1 cellular context compared by ENCODE assay signal in genomic region chr9:129595903-129596540, GRCh38.
A peak's percentile ranks its signal among the peaks of the same experiment; 100 is the strongest.
TF ChIP-seq lines count a peak whose summit lies in the region.

No MANE protein-coding gene starts in this region.

TF ChIP-seq in K562, 482 proteins besides CTCF, POLR2A, EP300 and RAD21 (continued from another document and continues in another):
- peak; percentile 56; the same call in 1 of the 2 replicates for TF ChIP-seq ZBTB34 (CRISPR knock-in tag; IDR thresholded peaks at IDR 0.05)
- no peak for TF ChIP-seq KDM4B (IDR thresholded peaks at IDR 0.05; ENCODE audit: borderline replicate concordance in 2 of 2, low read depth in 1 of 2)
- peak; percentile 80 for TF ChIP-seq ZNF79 (CRISPR knock-in tag; IDR thresholded peaks at IDR 0.05; ENCODE audit: low read depth)
- TF ChIP-seq RBBP5 (IDR thresholded peaks at IDR 0.05; ENCODE audit: borderline replicate concordance, insufficient read depth, low read length, poor library complexity, severe bottlenecking), result no peak
- TF ChIP-seq NONO (IDR thresholded peaks at IDR 0.05; ENCODE audit: low read depth in 2 of 2, low read length in 1 of 2), result no peak
- TF ChIP-seq, protein P1, sequence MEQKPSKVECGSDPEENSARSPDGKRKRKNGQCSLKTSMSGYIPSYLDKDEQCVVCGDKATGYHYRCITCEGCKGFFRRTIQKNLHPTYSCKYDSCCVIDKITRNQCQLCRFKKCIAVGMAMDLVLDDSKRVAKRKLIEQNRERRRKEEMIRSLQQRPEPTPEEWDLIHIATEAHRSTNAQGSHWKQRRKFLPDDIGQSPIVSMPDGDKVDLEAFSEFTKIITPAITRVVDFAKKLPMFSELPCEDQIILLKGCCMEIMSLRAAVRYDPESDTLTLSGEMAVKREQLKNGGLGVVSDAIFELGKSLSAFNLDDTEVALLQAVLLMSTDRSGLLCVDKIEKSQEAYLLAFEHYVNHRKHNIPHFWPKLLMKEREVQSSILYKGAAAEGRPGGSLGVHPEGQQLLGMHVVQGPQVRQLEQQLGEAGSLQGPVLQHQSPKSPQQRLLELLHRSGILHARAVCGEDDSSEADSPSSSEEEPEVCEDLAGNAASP (IDR thresholded peaks at IDR 0.05), result no peak
- TF ChIP-seq ZNF146 (CRISPR knock-in tag; IDR thresholded peaks at IDR 0.05; ENCODE audit: unreplicated experiment), result no peak
- TF ChIP-seq TCF7L2 (IDR thresholded peaks at IDR 0.05; ENCODE audit: low read depth, low read length), result no peak
- TF ChIP-seq SAFB (IDR thresholded peaks at IDR 0.05; ENCODE audit: borderline replicate concordance, low read depth, low read length), result no peak
- TF ChIP-seq, protein P2, sequence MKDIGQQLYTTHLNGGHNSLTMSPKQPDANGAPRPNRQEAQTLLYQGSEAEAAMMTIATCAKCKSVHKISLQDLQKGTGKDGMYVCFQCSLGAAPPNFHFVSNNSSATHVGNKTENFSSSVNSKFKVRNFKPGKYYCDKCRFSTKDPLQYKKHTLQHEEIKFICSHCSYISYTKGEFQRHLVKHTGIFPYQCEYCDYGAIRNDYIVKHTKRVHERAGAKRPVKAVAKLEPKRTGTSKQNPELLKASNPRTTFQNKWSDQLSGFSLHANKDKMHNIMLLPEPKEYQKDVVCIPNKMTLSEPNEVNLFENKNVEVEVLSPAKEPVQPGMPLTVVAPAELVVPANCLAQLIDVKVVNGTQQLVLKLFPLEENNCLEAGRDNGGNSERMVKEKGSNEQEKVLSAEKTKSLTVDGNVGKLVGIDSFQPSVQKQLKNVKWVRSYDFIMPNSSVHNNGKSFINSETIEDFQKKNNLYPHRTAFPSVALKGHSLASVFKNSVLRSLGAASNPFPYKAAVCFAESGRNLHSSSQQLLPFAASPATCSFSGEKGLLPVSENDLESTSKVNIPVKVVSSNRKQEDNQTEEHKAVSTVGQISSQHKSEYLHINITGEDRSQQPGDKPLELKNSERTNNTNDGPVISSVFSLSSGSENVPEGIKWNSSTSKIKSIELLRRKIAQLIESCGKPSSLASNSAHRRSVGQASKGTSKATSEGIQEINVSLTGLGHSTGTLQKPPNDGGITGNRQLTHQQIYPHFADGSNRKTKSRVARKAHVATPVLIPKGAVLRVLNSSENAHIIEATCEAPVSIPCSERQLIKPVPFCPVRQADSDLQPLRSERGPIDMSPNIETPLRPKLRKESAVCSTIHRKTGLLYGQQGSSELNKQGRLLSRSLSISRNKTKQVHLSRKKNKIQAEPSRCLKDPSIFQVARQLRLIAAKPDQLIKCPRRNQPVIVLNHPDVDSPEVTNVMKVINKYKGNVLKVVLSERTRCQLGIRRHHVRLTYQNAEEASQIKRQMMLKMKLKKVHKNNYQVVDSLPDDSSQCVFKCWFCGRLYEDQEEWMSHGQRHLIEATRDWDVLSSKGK (CRISPR knock-in tag; IDR thresholded peaks at IDR 0.05), result no peak
- no peak for TF ChIP-seq HCFC1 (IDR thresholded peaks at IDR 0.05; ENCODE audit: low read depth, low read length)
- peak; percentile 52 for TF ChIP-seq EP400 (IDR thresholded peaks at IDR 0.05)
- TF ChIP-seq PYGO2 (tag; IDR thresholded peaks at IDR 0.05), result peak; percentile 86
- TF ChIP-seq ZC3H4 (CRISPR knock-in tag; IDR thresholded peaks at IDR 0.05; ENCODE audit: borderline replicate concordance), result no peak
- TF ChIP-seq ZNF780A (CRISPR knock-in tag; IDR thresholded peaks at IDR 0.05), result no peak
- no peak for TF ChIP-seq TFE3 (CRISPR knock-in tag; IDR thresholded peaks at IDR 0.05)
- TF ChIP-seq, protein P3, sequence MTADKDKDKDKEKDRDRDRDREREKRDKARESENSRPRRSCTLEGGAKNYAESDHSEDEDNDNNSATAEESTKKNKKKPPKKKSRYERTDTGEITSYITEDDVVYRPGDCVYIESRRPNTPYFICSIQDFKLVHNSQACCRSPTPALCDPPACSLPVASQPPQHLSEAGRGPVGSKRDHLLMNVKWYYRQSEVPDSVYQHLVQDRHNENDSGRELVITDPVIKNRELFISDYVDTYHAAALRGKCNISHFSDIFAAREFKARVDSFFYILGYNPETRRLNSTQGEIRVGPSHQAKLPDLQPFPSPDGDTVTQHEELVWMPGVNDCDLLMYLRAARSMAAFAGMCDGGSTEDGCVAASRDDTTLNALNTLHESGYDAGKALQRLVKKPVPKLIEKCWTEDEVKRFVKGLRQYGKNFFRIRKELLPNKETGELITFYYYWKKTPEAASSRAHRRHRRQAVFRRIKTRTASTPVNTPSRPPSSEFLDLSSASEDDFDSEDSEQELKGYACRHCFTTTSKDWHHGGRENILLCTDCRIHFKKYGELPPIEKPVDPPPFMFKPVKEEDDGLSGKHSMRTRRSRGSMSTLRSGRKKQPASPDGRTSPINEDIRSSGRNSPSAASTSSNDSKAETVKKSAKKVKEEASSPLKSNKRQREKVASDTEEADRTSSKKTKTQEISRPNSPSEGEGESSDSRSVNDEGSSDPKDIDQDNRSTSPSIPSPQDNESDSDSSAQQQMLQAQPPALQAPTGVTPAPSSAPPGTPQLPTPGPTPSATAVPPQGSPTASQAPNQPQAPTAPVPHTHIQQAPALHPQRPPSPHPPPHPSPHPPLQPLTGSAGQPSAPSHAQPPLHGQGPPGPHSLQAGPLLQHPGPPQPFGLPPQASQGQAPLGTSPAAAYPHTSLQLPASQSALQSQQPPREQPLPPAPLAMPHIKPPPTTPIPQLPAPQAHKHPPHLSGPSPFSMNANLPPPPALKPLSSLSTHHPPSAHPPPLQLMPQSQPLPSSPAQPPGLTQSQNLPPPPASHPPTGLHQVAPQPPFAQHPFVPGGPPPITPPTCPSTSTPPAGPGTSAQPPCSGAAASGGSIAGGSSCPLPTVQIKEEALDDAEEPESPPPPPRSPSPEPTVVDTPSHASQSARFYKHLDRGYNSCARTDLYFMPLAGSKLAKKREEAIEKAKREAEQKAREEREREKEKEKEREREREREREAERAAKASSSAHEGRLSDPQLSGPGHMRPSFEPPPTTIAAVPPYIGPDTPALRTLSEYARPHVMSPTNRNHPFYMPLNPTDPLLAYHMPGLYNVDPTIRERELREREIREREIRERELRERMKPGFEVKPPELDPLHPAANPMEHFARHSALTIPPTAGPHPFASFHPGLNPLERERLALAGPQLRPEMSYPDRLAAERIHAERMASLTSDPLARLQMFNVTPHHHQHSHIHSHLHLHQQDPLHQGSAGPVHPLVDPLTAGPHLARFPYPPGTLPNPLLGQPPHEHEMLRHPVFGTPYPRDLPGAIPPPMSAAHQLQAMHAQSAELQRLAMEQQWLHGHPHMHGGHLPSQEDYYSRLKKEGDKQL (CRISPR knock-in tag; IDR thresholded peaks at IDR 0.05; ENCODE audit: borderline replicate concordance), result no peak
- peak; percentile 98 for TF ChIP-seq HDAC2 (IDR thresholded peaks at IDR 0.05)
- no peak for TF ChIP-seq ZNF740 (CRISPR knock-in tag; IDR thresholded peaks at IDR 0.05)
- TF ChIP-seq ZNF740 (tag; IDR thresholded peaks at IDR 0.05), result peak in 1 of 2 experiments; percentile 94; a peak in 2 of 4 replicates
- no peak for TF ChIP-seq ZNF143 (CRISPR knock-in tag; IDR thresholded peaks at IDR 0.05)
- TF ChIP-seq, protein P4, sequence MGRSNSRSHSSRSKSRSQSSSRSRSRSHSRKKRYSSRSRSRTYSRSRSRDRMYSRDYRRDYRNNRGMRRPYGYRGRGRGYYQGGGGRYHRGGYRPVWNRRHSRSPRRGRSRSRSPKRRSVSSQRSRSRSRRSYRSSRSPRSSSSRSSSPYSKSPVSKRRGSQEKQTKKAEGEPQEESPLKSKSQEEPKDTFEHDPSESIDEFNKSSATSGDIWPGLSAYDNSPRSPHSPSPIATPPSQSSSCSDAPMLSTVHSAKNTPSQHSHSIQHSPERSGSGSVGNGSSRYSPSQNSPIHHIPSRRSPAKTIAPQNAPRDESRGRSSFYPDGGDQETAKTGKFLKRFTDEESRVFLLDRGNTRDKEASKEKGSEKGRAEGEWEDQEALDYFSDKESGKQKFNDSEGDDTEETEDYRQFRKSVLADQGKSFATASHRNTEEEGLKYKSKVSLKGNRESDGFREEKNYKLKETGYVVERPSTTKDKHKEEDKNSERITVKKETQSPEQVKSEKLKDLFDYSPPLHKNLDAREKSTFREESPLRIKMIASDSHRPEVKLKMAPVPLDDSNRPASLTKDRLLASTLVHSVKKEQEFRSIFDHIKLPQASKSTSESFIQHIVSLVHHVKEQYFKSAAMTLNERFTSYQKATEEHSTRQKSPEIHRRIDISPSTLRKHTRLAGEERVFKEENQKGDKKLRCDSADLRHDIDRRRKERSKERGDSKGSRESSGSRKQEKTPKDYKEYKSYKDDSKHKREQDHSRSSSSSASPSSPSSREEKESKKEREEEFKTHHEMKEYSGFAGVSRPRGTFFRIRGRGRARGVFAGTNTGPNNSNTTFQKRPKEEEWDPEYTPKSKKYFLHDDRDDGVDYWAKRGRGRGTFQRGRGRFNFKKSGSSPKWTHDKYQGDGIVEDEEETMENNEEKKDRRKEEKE (IDR thresholded peaks at IDR 0.05; ENCODE audit: borderline replicate concordance in 1 of 2, control insufficient read depth in 1 of 2, low read depth in 2 of 2, low read length in 1 of 2), result 0 out of 4 replicates have a peak, but pooled peaks of 1 of the 2 experiments have one; percentile 29
- TF ChIP-seq HDAC1 (IDR thresholded peaks at IDR 0.05), result peak; percentile 75 to 99; a peak in 2 of 4 replicates
- TF ChIP-seq TAF15 (IDR thresholded peaks at IDR 0.05; ENCODE audit: low read depth, low read length), result no peak
- peak; percentile 88 for TF ChIP-seq DDX20 (tag; IDR thresholded peaks at IDR 0.05; ENCODE audit: low read depth)
- TF ChIP-seq GTF2B (IDR thresholded peaks at IDR 0.05; ENCODE audit: extremely low read depth, insufficient read length), result no peak
- TF ChIP-seq CREM (IDR thresholded peaks at IDR 0.05; ENCODE audit: low read depth), result peak; percentile 52; the same call in 1 of the 2 replicates
- no peak for TF ChIP-seq NFYB (IDR thresholded peaks at IDR 0.05; ENCODE audit: extremely low read depth, insufficient read length)
- no peak for TF ChIP-seq PRPF4 (IDR thresholded peaks at IDR 0.05; ENCODE audit: insufficient read depth, low read depth, low read length, poor library complexity, severe bottlenecking)
- TF ChIP-seq, protein P5, sequence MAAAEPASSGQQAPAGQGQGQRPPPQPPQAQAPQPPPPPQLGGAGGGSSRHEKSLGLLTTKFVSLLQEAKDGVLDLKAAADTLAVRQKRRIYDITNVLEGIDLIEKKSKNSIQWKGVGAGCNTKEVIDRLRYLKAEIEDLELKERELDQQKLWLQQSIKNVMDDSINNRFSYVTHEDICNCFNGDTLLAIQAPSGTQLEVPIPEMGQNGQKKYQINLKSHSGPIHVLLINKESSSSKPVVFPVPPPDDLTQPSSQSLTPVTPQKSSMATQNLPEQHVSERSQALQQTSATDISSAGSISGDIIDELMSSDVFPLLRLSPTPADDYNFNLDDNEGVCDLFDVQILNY (CRISPR knock-in tag; IDR thresholded peaks at IDR 0.05), result no peak
- TF ChIP-seq, protein P6, sequence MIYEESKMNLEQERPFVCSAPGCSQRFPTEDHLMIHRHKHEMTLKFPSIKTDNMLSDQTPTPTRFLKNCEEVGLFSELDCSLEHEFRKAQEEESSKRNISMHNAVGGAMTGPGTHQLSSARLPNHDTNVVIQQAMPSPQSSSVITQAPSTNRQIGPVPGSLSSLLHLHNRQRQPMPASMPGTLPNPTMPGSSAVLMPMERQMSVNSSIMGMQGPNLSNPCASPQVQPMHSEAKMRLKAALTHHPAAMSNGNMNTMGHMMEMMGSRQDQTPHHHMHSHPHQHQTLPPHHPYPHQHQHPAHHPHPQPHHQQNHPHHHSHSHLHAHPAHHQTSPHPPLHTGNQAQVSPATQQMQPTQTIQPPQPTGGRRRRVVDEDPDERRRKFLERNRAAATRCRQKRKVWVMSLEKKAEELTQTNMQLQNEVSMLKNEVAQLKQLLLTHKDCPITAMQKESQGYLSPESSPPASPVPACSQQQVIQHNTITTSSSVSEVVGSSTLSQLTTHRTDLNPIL (CRISPR knock-in tag; IDR thresholded peaks at IDR 0.05), result peak; percentile 44; the same call in 1 of the 2 replicates
- no peak for TF ChIP-seq IRF1 (CRISPR knock-in tag; IDR thresholded peaks at IDR 0.05; ENCODE audit: borderline replicate concordance)
- TF ChIP-seq MYBL2 (IDR thresholded peaks at IDR 0.05; ENCODE audit: low read depth), result no peak
- TF ChIP-seq MYBL2 (CRISPR knock-in tag; IDR thresholded peaks at IDR 0.05; ENCODE audit: borderline replicate concordance), result no peak
- TF ChIP-seq RBM17 (IDR thresholded peaks at IDR 0.05; ENCODE audit: borderline replicate concordance, low read depth, low read length), result no peak
- TF ChIP-seq ZNF224 (CRISPR knock-in tag; IDR thresholded peaks at IDR 0.05), result no peak
- no peak for TF ChIP-seq MAFF (IDR thresholded peaks at IDR 0.05; ENCODE audit: low read length)
- no peak for TF ChIP-seq RBFOX2 (IDR thresholded peaks at IDR 0.05; ENCODE audit: low read depth, low read length)
